8 cellular contexts compared by ENCODE assay signal in the genomic region with DNA sequence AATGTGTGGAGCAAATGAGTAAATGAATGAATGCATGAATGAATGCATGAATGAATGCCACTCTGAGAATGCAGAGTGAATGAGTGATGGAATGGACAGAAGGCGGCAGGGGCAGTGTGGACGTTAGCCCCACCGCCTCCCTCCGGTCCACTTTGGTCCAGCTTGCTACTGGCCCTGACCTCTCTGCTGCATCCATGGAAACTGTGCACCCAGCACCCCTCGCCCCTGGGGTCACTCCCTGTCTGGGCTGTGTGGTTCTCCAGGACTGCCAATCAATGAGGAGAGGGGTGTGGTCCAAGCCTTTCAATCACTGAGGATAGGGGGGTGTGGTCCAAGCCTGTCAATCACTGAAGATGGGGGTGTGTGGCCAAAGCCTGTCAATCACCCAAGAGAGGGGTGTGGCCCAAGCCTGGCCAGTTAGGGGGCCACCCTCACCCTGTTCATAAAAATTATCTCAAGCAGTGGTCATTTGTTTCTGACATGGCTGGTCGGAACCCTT. TPM values are rescaled to one million over a fixed set of nuclear protein-coding genes. Genes with fewer than 3 reads are reported as not detected.
A peak's percentile ranks its signal among the peaks of the same experiment; 100 is the strongest.
DNase-seq lines count a peak whose midpoint lies in the region; ATAC-seq and TF ChIP-seq lines count a peak whose summit lies in the region.

No MANE protein-coding gene starts in this region.

- no peaks in the 10 kb centered on the region for H3K4me1 ChIP-seq in sigmoid colon
- H3K4me1 ChIP-seq in osteoblast (ENCODE audit: insufficient read depth, low read length), result no peaks in the 10 kb centered on the region

- no peak overlapping the region for H2AFZ ChIP-seq in osteoblast (ENCODE audit: low read length)

- peak overlapping the region; percentile 72 for H3K27ac Mint-ChIP-seq in activated naive CD4-positive, alpha-beta T cell treated with anti-CD3 and anti-CD28 coated beads, Interleukin-2, amount 50 U/mL, for 24 hours

- H3K27me3 ChIP-seq in sigmoid colon (no peaks in the 10 kb centered on the region), osteoblast (ENCODE audit: insufficient read depth, low read length) (no peaks in the 10 kb centered on the region)

- no peak for TF ChIP-seq CTCF in sigmoid colon (IDR thresholded peaks at IDR 0.05)
- TF ChIP-seq CTCF in osteoblast (IDR thresholded peaks at IDR 0.05; ENCODE audit: extremely low read depth, low read depth, low read length), result no peak

- 81 to 82% methylated on average over 6 of the region's 6 CpGs for WGBS in sigmoid colon, 2 donors

- H3K9me3 ChIP-seq in sigmoid colon (peaks cover 0 to 6% (median 0%) of the 10 kb centered on the region in 4 donors), osteoblast (ENCODE audit: low read depth, low read length) (no peaks in the 10 kb centered on the region)

- no peaks in the 10 kb centered on the region for H3K79me2 ChIP-seq in osteoblast (ENCODE audit: insufficient read depth, low read length)

- no peak for TF ChIP-seq EP300 in sigmoid colon (IDR thresholded peaks at IDR 0.05)

- H3K4me3 ChIP-seq in sigmoid colon (no peak overlapping the region), osteoblast (ENCODE audit: insufficient read depth, low read length) (no peak overlapping the region)

- no peaks in the 10 kb centered on the region for H3K27me3 Mint-ChIP-seq in activated naive CD4-positive, alpha-beta T cell treated with anti-CD3 and anti-CD28 coated beads, Interleukin-2, amount 50 U/mL, for 24 hours

- H3K36me3 Mint-ChIP-seq in activated naive CD4-positive, alpha-beta T cell treated with anti-CD3 and anti-CD28 coated beads, Interleukin-2, amount 50 U/mL, for 24 hours, result peaks cover 16% of the 10 kb centered on the region

- peaks cover 14% of the 10 kb centered on the region for H3K4me1 Mint-ChIP-seq in activated naive CD4-positive, alpha-beta T cell treated with anti-CD3 and anti-CD28 coated beads, Interleukin-2, amount 50 U/mL, for 24 hours

- no peaks in the 10 kb centered on the region for H4K20me1 ChIP-seq in osteoblast (ENCODE audit: insufficient read depth, low read length)

- peak; percentile 46 for ATAC-seq in GM18499 (IDR thresholded peaks at IDR 0.05; ENCODE audit: insufficient read depth, unreplicated experiment)
- ATAC-seq in GM21717 (IDR thresholded peaks at IDR 0.05; ENCODE audit: unreplicated experiment), result peak; percentile 68

- H3K27ac ChIP-seq in sigmoid colon, result no peak overlapping the region
- H3K27ac ChIP-seq in osteoblast (ENCODE audit: low read depth, low read length), result no peak overlapping the region

- no peak overlapping the region for H3K4me3 Mint-ChIP-seq in activated naive CD4-positive, alpha-beta T cell treated with anti-CD3 and anti-CD28 coated beads, Interleukin-2, amount 50 U/mL, for 24 hours

- H3K36me3 ChIP-seq in sigmoid colon (no peaks in the 10 kb centered on the region), osteoblast (ENCODE audit: insufficient read depth, low read length) (no peaks in the 10 kb centered on the region)

- intact Hi-C loops in sigmoid colon (cut with DNase I), result no loop called here

- no peak overlapping the region for H3K4me2 ChIP-seq in osteoblast (ENCODE audit: insufficient read depth, low read length)

- DNase-seq in HuH-7.5 (ENCODE audit: low spot score), result peak; percentile 16
- DNase-seq in sigmoid colon, result peak; percentile 39
- DNase-seq in 8988T, result no peak
- no peak for DNase-seq in osteoblast (ENCODE audit: insufficient read length, low spot score, missing footprints)
- no peak for DNase-seq in COR-L47 (lab: John Stamatoyannopoulos, UW)

- no peak for TF ChIP-seq POLR2A in sigmoid colon (IDR thresholded peaks at IDR 0.05)

- H3K9me3 Mint-ChIP-seq in activated naive CD4-positive, alpha-beta T cell treated with anti-CD3 and anti-CD28 coated beads, Interleukin-2, amount 50 U/mL, for 24 hours, result no peaks in the 10 kb centered on the region

RNA-seq across cellular contexts. Expression of a gene that starts 39.2 kb away (rescaled TPM):
- total RNA-seq in sigmoid colon (10 to 100 TPM; 20.8 to 30.6 (median 29.3) TPM), osteoblast (22.4 and 24.6 TPM in 2 replicates)
- 10 to 100 TPM; 11.8 to 24.0 (median 21.0) TPM for polyA plus RNA-seq in sigmoid colon

RNA-seq across cellular contexts. Expression of a gene that starts 45.1 kb away (rescaled TPM):
- total RNA-seq in sigmoid colon (1 to 10 TPM in 1 of 4 donors, under 1 TPM in 3; 0.28 to 1.8 (median 0.75) TPM), osteoblast (under 0.01 TPM in 1 of 2 replicates, not detected in the other)
- polyA plus RNA-seq in sigmoid colon, result 10 to 100 TPM in 1 of 3 donors, under 1 TPM in 1, not detected in 1; 0.92 to 15.0 TPM

Comparison
In these comparisons a context has a peak if more than half of its experiments do, and no peak if none do; other contexts are left out.
1. DNase-seq: peak in HuH-7.5 (single experiment) and sigmoid colon (single experiment); none in 8988T (single experiment), osteoblast (single experiment) and COR-L47 (single experiment).